ENCODE assay signal across 17 cellular contexts in the genomic region with DNA sequence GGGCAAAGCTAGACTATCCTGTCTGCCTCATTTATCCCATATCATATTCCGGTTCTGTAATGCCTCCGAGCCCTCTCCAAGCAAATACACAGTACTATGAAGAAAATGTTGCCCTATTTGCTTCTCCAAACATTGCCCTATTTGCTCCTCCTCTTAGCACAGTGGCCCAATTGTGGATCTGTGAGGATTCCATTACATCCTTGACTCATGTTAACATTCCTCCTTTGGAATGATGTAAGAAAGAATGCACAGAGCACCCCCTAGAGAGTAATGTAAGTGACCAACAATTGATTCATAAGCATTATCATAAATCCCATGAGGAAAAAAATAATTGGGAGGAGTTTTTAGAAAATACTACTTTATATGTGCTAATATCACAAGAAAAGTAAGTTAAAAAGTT. TPM values are rescaled to one million over a fixed set of nuclear protein-coding genes. Genes with fewer than 3 reads are reported as not detected.
DNase-seq lines count a peak whose midpoint lies in the region; ATAC-seq, FAIRE-seq and TF ChIP-seq lines count a peak whose summit lies in the region.
"Had no signal": no experiment of that assay in that cellular context is flagged by ENCODE, and none has a peak within 500 bp of the region (broad histone marks: within the 10 kb centered on the region; RNA-seq: fewer than 3 reads in every experiment).

No MANE protein-coding gene starts in this region.

- ATAC-seq in HepG2 (peak; percentile 54), right lobe of liver (no peak), GM18907 (IDR thresholded peaks at IDR 0.05; ENCODE audit: unreplicated experiment) (no peak)
- ATAC-seq: Panc1 had no signal

- H3K4me2 ChIP-seq in HepG2 (ENCODE audit: low read depth, low read length), result no peak overlapping the region
- no peak overlapping the region for H3K4me2 ChIP-seq in MM.1S (ENCODE audit: low read depth, low read length)

- H2AFZ ChIP-seq in HepG2 (ENCODE audit: low read length), result no peak overlapping the region
- no peak overlapping the region for H2AFZ ChIP-seq in MM.1S (ENCODE audit: low read length)
- H2AFZ ChIP-seq: parathyroid adenoma had no signal

- intact Hi-C loops in HepG2 (cut with micrococcal nuclease; ENCODE audit: unreplicated experiment), result no loop called here
- intact Hi-C loops in right lobe of liver (cut with DNase I), result no loop called here

- CTCF ChIA-PET in HepG2 (lab: Yijun Ruan, JAX; ENCODE audit: low intra/inter-chr PET ratio, low total read pairs), result no interaction called here

- no peaks in the 10 kb centered on the region for H3K9me2 ChIP-seq in MM.1S (replicated peaks; ENCODE audit: insufficient read depth, low read length)

- TF ChIP-seq RAD21 in HepG2 (CRISPR knock-in tag; IDR thresholded peaks at IDR 0.05), result no peak

- TF ChIP-seq POLR2A in HepG2 (IDR thresholded peaks at IDR 0.05; ENCODE audit: insufficient read depth in 1 of 2, low read depth in 2 of 2, low read length in 2 of 2), result no peak
- TF ChIP-seq POLR2A in right lobe of liver (IDR thresholded peaks at IDR 0.05), result no peak

- no peaks in the 10 kb centered on the region for H3K4me1 ChIP-seq in HepG2 (ENCODE audit: insufficient read depth, low read length)
- no peaks in the 10 kb centered on the region for H3K4me1 ChIP-seq in right lobe of liver
- no peaks in the 10 kb centered on the region for H3K4me1 ChIP-seq in MM.1S (ENCODE audit: low read length)
- H3K4me1 ChIP-seq: parathyroid adenoma, stomach had no signal

- FAIRE-seq in HepG2 (lab: Jason Lieb, UNC), result no peak

- H3K79me2 ChIP-seq in HepG2 (ENCODE audit: insufficient read depth, low read length) (no peaks in the 10 kb centered on the region), MM.1S (ENCODE audit: low read length) (no peaks in the 10 kb centered on the region)
- H3K79me2 ChIP-seq: parathyroid adenoma had no signal

- H3K27ac ChIP-seq in HepG2 (ENCODE audit: extremely low read length, insufficient read depth, low read length) (no peak overlapping the region), right lobe of liver (no peak overlapping the region), MM.1S (ENCODE audit: low read length) (no peak overlapping the region)
- H3K27ac ChIP-seq: parathyroid adenoma, stomach, VCaP had no signal

- H3K4me3 ChIP-seq in HepG2 (replicated peaks in 1 of 3; ENCODE audit: insufficient read depth in 1 of 3, low read depth in 2 of 3, low read length in 3 of 3), result no peak overlapping the region
- no peak overlapping the region for H3K4me3 ChIP-seq in right lobe of liver
- no peak overlapping the region for H3K4me3 ChIP-seq in MM.1S (ENCODE audit: low read length)
- H3K4me3 ChIP-seq: stomach had no signal

- POLR2A ChIA-PET in HepG2 (lab: Yijun Ruan, JAX), result no interaction called here

- WGBS in HepG2 (ENCODE audit: low lambda C conversion rate), result 0% methylated on average over 2 of the region's 2 CpGs
- 45% methylated on average over 2 of the region's 2 CpGs for WGBS in right lobe of liver (ENCODE audit: insufficient coverage, low coverage, low lambda C conversion rate, missing lambda C conversion rate)

- H3K27me3 ChIP-seq in HepG2 (ENCODE audit: control insufficient read depth in 1 of 2, insufficient read depth in 2 of 2, low read length in 2 of 2) (no peaks in the 10 kb centered on the region), right lobe of liver (no peaks in the 10 kb centered on the region), MM.1S (replicated peaks; ENCODE audit: insufficient read depth, low read length) (no peaks in the 10 kb centered on the region)
- H3K27me3 ChIP-seq: stomach had no signal

- H3K9me3 ChIP-seq in HepG2 (ENCODE audit: low read length) (no peaks in the 10 kb centered on the region), right lobe of liver (no peaks in the 10 kb centered on the region), MM.1S (replicated peaks; ENCODE audit: insufficient read depth, low read length) (no peaks in the 10 kb centered on the region)
- H3K9me3 ChIP-seq: stomach had no signal

- peak; percentile 45 for DNase-seq in HepG2 (ENCODE audit: low spot score)
- no peak for DNase-seq in right lobe of liver
- DNase-seq in SK-MEL-5 (ENCODE audit: low read depth, low spot score), result peak; percentile 64
- peak; percentile 5 for DNase-seq in fibroblast of the conjunctiva (ENCODE audit: low read depth)
- no peak for DNase-seq in activated CD4-positive, alpha-beta T cell treated with anti-CD3 and anti-CD28 coated beads for 4 hours
- no peak for DNase-seq in T-helper 1 cell
- no peak for DNase-seq in MM.1S
- DNase-seq: activated T-cell treated with anti-CD3 and anti-CD28 coated beads, Interleukin-2, amount 50 U/mL, for 48 hours; GDM1; NCI-H2029 treated with DMSO at 0.1 percent for 48 hours; stimulated activated CD4-positive, alpha-beta T cell treated with anti-CD3 and anti-CD28 coated beads, Interleukin-4, amount 100 ng/mL, for 24 hours; stomach had no signal

- H3F3A ChIP-seq in MM.1S (ENCODE audit: insufficient read depth, low read length), result no peaks in the 10 kb centered on the region

- H4K20me1 ChIP-seq in HepG2 (ENCODE audit: insufficient read depth, low read length) (no peaks in the 10 kb centered on the region), MM.1S (ENCODE audit: insufficient read depth, low read length) (no peaks in the 10 kb centered on the region)

- H3K36me3 ChIP-seq in HepG2 (replicated peaks in 1 of 2; ENCODE audit: control insufficient read depth in 1 of 2, insufficient read depth in 2 of 2, low read length in 2 of 2) (no peaks in the 10 kb centered on the region), right lobe of liver (no peaks in the 10 kb centered on the region), MM.1S (replicated peaks; ENCODE audit: insufficient read depth, low read length) (no peaks in the 10 kb centered on the region)
- H3K36me3 ChIP-seq: stomach had no signal

- TF ChIP-seq CTCF in HepG2 (CRISPR knock-in tag; IDR thresholded peaks at IDR 0.05) (no peak), right lobe of liver (IDR thresholded peaks at IDR 0.05) (no peak), MM.1S (IDR thresholded peaks at IDR 0.05; ENCODE audit: low read length) (no peak)

- no TSS peak for BruUV-seq in HepG2 (replicated peaks; lab: Mats Ljungman, UMichigan)

- in situ Hi-C loops in HepG2 (cut with HindIII; ENCODE audit: extremely low pct_ligation_motif_present, low pct_unique_long_range_greater_than_20kb), result no loop called here
- in situ Hi-C loops in SK-MEL-5 (cut with HindIII; ENCODE audit: low pct_unique_long_range_greater_than_20kb, low sequenced_read_pairs), result no loop called here

- H3K9ac ChIP-seq in HepG2 (ENCODE audit: insufficient read depth, low read depth, low read length) (no peak overlapping the region), MM.1S (ENCODE audit: low read length) (no peak overlapping the region)
- H3K9ac ChIP-seq: parathyroid adenoma had no signal

- TF ChIP-seq EP300 in HepG2 (IDR thresholded peaks at IDR 0.05; ENCODE audit: low read depth in 2 of 2, low read length in 2 of 2) (no peak), HepG2 (CRISPR knock-in tag; IDR thresholded peaks at IDR 0.05; ENCODE audit: borderline replicate concordance) (no peak)

TF ChIP-seq in HepG2, 621 proteins besides CTCF, POLR2A, EP300 and RAD21 (continues in another document):
- TF ChIP-seq TGIF2 (CRISPR knock-in tag; IDR thresholded peaks at IDR 0.05) (no peak), ZNF10 (CRISPR knock-in tag; IDR thresholded peaks at IDR 0.05; ENCODE audit: borderline replicate concordance, low read depth) (no peak), MLLT10 (CRISPR knock-in tag; IDR thresholded peaks at IDR 0.05) (no peak), ZNF577 (CRISPR knock-in tag; IDR thresholded peaks at IDR 0.05; ENCODE audit: borderline replicate concordance, low read depth) (no peak)
- TF ChIP-seq, protein P1, sequence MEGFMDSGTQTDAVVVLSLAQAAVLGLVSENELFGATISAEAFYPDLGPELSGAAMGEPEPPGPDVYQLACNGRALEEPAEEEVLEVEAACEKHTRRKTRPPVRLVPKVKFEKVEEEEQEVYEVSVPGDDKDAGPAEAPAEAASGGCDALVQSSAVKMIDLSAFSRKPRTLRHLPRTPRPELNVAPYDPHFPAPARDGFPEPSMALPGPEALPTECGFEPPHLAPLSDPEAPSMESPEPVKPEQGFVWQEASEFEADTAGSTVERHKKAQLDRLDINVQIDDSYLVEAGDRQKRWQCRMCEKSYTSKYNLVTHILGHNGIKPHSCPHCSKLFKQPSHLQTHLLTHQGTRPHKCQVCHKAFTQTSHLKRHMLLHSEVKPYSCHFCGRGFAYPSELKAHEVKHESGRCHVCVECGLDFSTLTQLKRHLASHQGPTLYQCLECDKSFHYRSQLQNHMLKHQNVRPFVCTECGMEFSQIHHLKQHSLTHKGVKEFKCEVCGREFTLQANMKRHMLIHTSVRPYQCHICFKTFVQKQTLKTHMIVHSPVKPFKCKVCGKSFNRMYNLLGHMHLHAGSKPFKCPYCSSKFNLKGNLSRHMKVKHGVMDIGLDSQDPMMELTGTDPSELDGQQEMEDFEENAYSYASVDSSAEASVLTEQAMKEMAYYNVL (CRISPR knock-in tag; IDR thresholded peaks at IDR 0.05; ENCODE audit: borderline replicate concordance), result no peak

RNA-seq across cellular contexts. Expression of a gene that starts 11.3 kb away (rescaled TPM):
- total RNA-seq in HepG2 (2016; rRNA removed; fragmentation: Illumina TruSeq; extraction: Trizol) (not detected in 2 replicates), right lobe of liver (under 1 TPM; 0.26 to 0.95 (median 0.49) TPM)
- total RNA-seq in HepG2 (2016; cell fraction: cytosol; rRNA removed; fragmentation: Illumina TruSeq; extraction: Trizol; ENCODE audit: low read depth), result not detected in 2 replicates
- not detected in 2 replicates for total RNA-seq in HepG2 (2016; cell fraction: insoluble cytoplasmic fraction; rRNA removed; fragmentation: Illumina TruSeq; extraction: Trizol)
- total RNA-seq in HepG2 (2016; cell fraction: membrane; rRNA removed; fragmentation: Illumina TruSeq; extraction: Trizol), result not detected in 2 replicates
- total RNA-seq in HepG2 (2016; cell fraction: nucleus; rRNA removed; fragmentation: Illumina TruSeq; extraction: Trizol), result not detected in 2 replicates
- not detected in 2 replicates for polyA plus RNA-seq in HepG2 (2011; rRNA removed)
- polyA plus RNA-seq in HepG2 (2011; cell fraction: cytosol; rRNA removed), result not detected in 2 replicates
- not detected in 2 replicates for polyA plus RNA-seq in HepG2 (2011; cell fraction: nucleus; rRNA removed)
- not detected in 2 replicates for polyA plus RNA-seq in HepG2 (2012)
- polyA plus RNA-seq in HepG2 (2016; cell fraction: cytosol; fragmentation: Illumina TruSeq; extraction: Trizol; ENCODE audit: low read depth), result not detected in 2 replicates
- polyA plus RNA-seq in HepG2 (2016; cell fraction: insoluble cytoplasmic fraction; fragmentation: Illumina TruSeq; extraction: Trizol; ENCODE audit: low read depth), result not detected in 2 replicates
- not detected in 2 replicates for polyA plus RNA-seq in HepG2 (2016; cell fraction: membrane; fragmentation: Illumina TruSeq; extraction: Trizol; ENCODE audit: low read depth)
- not detected in 2 replicates for polyA plus RNA-seq in HepG2 (2016; cell fraction: nucleus; fragmentation: Illumina TruSeq; extraction: Trizol; ENCODE audit: insufficient read depth, low read depth)
- polyA minus RNA-seq in HepG2 (2011; rRNA and poly(A)+ RNA removed; ENCODE audit: low replicate concordance), result not detected in 2 replicates
- polyA minus RNA-seq in HepG2 (2011; cell fraction: cytosol; rRNA and poly(A)+ RNA removed), result not detected in 2 replicates
- not detected in 2 replicates for polyA minus RNA-seq in HepG2 (2011; cell fraction: nucleus; rRNA and poly(A)+ RNA removed)
- 0.16 and 0.18 TPM in 2 replicates for total RNA-seq in SK-MEL-5 (2014; rRNA removed; shearing (Covaris generic))
- 0.03 and 0.15 TPM in 2 replicates for polyA plus RNA-seq in SK-MEL-5 (2015; cell fraction: cytosol; rRNA removed)
- polyA plus RNA-seq in SK-MEL-5 (2015; cell fraction: nucleus; rRNA removed), result not detected in 2 replicates
- polyA plus RNA-seq: IgD-negative memory B cell had no signal

Comparison
In these comparisons a context has a peak if more than half of its experiments do, and no peak if none do; other contexts are left out.
1. DNase-seq: peak in HepG2 (single experiment), SK-MEL-5 (single experiment) and fibroblast of the conjunctiva (single experiment); none in right lobe of liver (0 of 3), activated CD4-positive, alpha-beta T cell treated with anti-CD3 and anti-CD28 coated beads for 4 hours (0 of 2), T-helper 1 cell (0 of 5) and MM.1S (single experiment).